Comparison of ENCODE assay signal across 25 cellular contexts in genomic region chr2:69608109-69608508, GRCh38. TPM values are rescaled to one million over a fixed set of nuclear protein-coding genes. Genes with fewer than 3 reads are reported as not detected.
DNase-seq lines count a peak whose midpoint lies in the region; ATAC-seq and TF ChIP-seq lines count a peak whose summit lies in the region.
"Had no signal": no experiment of that assay in that cellular context is flagged by ENCODE, and none has a peak within 500 bp of the region (broad histone marks: within the 10 kb centered on the region; RNA-seq: fewer than 3 reads in every experiment).

No MANE protein-coding gene starts in this region.

- H3K4me1 Mint-ChIP-seq in CD4-positive, alpha-beta T cell (ENCODE audit: low read depth): peaks cover 90% of the 10 kb centered on the region
- peaks cover 70% of the 10 kb centered on the region for H3K4me1 Mint-ChIP-seq in activated naive CD8-positive, alpha-beta T cell treated with anti-CD3 and anti-CD28 coated beads for 36 hours

- peak; percentile 17 to 41 for ATAC-seq in activated CD4-positive, CD25-positive, alpha-beta regulatory T cell treated with anti-CD3 and anti-CD28 coated beads, Interleukin-2, amount 50 U/mL, for 24 hours
- no peak for ATAC-seq in CD4-positive, alpha-beta T cell (ENCODE audit: poor library complexity)
- ATAC-seq in mucosa of descending colon: peak; percentile 42
- ATAC-seq: K562; right lobe of liver; stimulated activated naive CD8-positive, alpha-beta T cell treated with anti-CD3 and anti-CD28 coated beads, Interleukin-15, Interleukin-2, amounts not matched to agents 100 U/mL and 50 U/mL, for 24 hours had no signal

- H3K27ac ChIP-seq in CD4-positive, alpha-beta T cell (ENCODE audit: low read depth, low read length): peak overlapping the region; percentile 29
- H3K27ac ChIP-seq: 22Rv1, right lobe of liver, tibial nerve had no signal

- no peaks in the 10 kb centered on the region for H3K27me3 ChIP-seq in CD4-positive, alpha-beta T cell (ENCODE audit: control insufficient read depth, insufficient read depth, low read length)
- H3K27me3 ChIP-seq: right lobe of liver, tibial nerve had no signal

- intact Hi-C loops in CD4-positive, alpha-beta T cell (cut with DNase I, micrococcal nuclease): loop anchor here in 1 of 2 experiments (5.0 kb wide), 1 partner anchor 166 kb away; no protein-coding TSS in a partner anchor
- intact Hi-C loops in mucosa of descending colon (cut with DNase I, micrococcal nuclease): no loop called here

- peak overlapping the region; percentile 89 for H3K27ac Mint-ChIP-seq in CD4-positive, alpha-beta T cell
- peak overlapping the region; percentile 40 for H3K27ac Mint-ChIP-seq in activated naive CD8-positive, alpha-beta T cell treated with anti-CD3 and anti-CD28 coated beads for 36 hours
- H3K27ac Mint-ChIP-seq: activated naive CD8-positive, alpha-beta T cell treated with anti-CD3 and anti-CD28 coated beads, Interleukin-2, amount 10 ng/mL, durations not matched to agents 7 days and 5 days; activated T-helper 1 cell treated with anti-CD3 and anti-CD28 coated beads, Interleukin-12 subunit alpha, Interleukin-12 subunit beta, Interleukin-2, Interleukin-4 antibody, amounts not matched to agents 30 ng/mL and 10 ng/mL and 1 ng/mL, durations not matched to agents 14 hours and 24 hours and 36 hours; nephron had no signal

- no peaks in the 10 kb centered on the region for H3K9me3 ChIP-seq in CD4-positive, alpha-beta T cell (ENCODE audit: control insufficient read depth, low read length)
- H3K9me3 ChIP-seq in mucosa of descending colon: no peaks in the 10 kb centered on the region
- H3K9me3 ChIP-seq: right lobe of liver had no signal

- no peaks in the 10 kb centered on the region for H3K4me1 ChIP-seq in mucosa of descending colon (ENCODE audit: low read depth)
- H3K4me1 ChIP-seq: right lobe of liver had no signal

- H3K36me3 Mint-ChIP-seq in CD4-positive, alpha-beta T cell (ENCODE audit: low read depth): peaks cover 84% of the 10 kb centered on the region
- H3K36me3 Mint-ChIP-seq in activated naive CD8-positive, alpha-beta T cell treated with anti-CD3 and anti-CD28 coated beads for 36 hours: peaks cover 69% of the 10 kb centered on the region

- POLR2A ChIA-PET in CD4-positive, alpha-beta T cell (lab: Charles Lee): interaction anchor here (1.4 kb wide), 1 partner anchor 31 kb away, joined by 3 read pairs; no protein-coding TSS in a partner anchor

- no peak overlapping the region for H3K4me3 Mint-ChIP-seq in CD4-positive, alpha-beta T cell
- no peak overlapping the region for H3K4me3 Mint-ChIP-seq in activated naive CD8-positive, alpha-beta T cell treated with anti-CD3 and anti-CD28 coated beads for 36 hours
- H3K4me3 Mint-ChIP-seq: activated naive CD8-positive, alpha-beta T cell treated with anti-CD3 and anti-CD28 coated beads, Interleukin-2, amount 10 ng/mL, durations not matched to agents 7 days and 5 days; activated T-helper 1 cell treated with anti-CD3 and anti-CD28 coated beads, Interleukin-12 subunit alpha, Interleukin-12 subunit beta, Interleukin-2, Interleukin-4 antibody, amounts not matched to agents 30 ng/mL and 10 ng/mL and 1 ng/mL, durations not matched to agents 14 hours and 24 hours and 36 hours; nephron had no signal

- no peak for TF ChIP-seq CTCF in CD4-positive, alpha-beta T cell (IDR thresholded peaks at IDR 0.05)
- TF ChIP-seq CTCF in mucosa of descending colon (IDR thresholded peaks at IDR 0.05): no peak

- CTCF ChIA-PET in CD4-positive, alpha-beta T cell (lab: Charles Lee): interaction anchor here (0.6 kb wide), 1 partner anchor 13 kb away, joined by 4 read pairs; no protein-coding TSS in a partner anchor

- H3K4me3 ChIP-seq in mucosa of descending colon: no peak overlapping the region
- H3K4me3 ChIP-seq: K562, right lobe of liver, tibial nerve had no signal

- H3K27me3 Mint-ChIP-seq in CD4-positive, alpha-beta T cell: no peaks in the 10 kb centered on the region
- no peaks in the 10 kb centered on the region for H3K27me3 Mint-ChIP-seq in activated naive CD8-positive, alpha-beta T cell treated with anti-CD3 and anti-CD28 coated beads for 36 hours
- H3K27me3 Mint-ChIP-seq: activated naive CD8-positive, alpha-beta T cell treated with anti-CD3 and anti-CD28 coated beads, Interleukin-2, amount 10 ng/mL, durations not matched to agents 7 days and 5 days had no signal

- peaks cover 8% of the 10 kb centered on the region for H3K9me3 Mint-ChIP-seq in CD4-positive, alpha-beta T cell
- H3K9me3 Mint-ChIP-seq in activated naive CD8-positive, alpha-beta T cell treated with anti-CD3 and anti-CD28 coated beads for 36 hours: peaks cover 30% of the 10 kb centered on the region

- DNase-seq in activated CD4-positive, CD25-positive, alpha-beta regulatory T cell (lab: John Stamatoyannopoulos, UW): no peak
- DNase-seq in CD4-positive, alpha-beta T cell: no peak
- no peak for DNase-seq in activated naive CD8-positive, alpha-beta T cell treated with anti-CD3 and anti-CD28 coated beads for 36 hours
- DNase-seq in mucosa of descending colon (peak in 1 of 3 donors; percentile 35), NCI-H1436 (lab: John Stamatoyannopoulos, UW) (no peak), NCI-H1930 (lab: John Stamatoyannopoulos, UW) (no peak), SKM-1 treated with dmso at 0.1 percent for 144 hours (lab: John Stamatoyannopoulos, UW; ENCODE audit: unreplicated experiment) (no peak)
- DNase-seq: activated naive CD8-positive, alpha-beta T cell treated with anti-CD3 and anti-CD28 coated beads, Interleukin-2, amount 10 ng/mL, durations not matched to agents 7 days and 5 days; effector CD4-positive, alpha-beta T cell; GF-D8; head of caudate nucleus; NCI-H1105 treated with DMSO at 0.1 percent for 48 hours; NCI-H2081; NCI-H446; right lobe of liver; stimulated activated CD4-positive, alpha-beta T cell treated with anti-CD3 and anti-CD28 coated beads, Interleukin-12 subunit alpha, Interleukin-12 subunit beta, amount 100 ng/mL, for 4 hours; stimulated activated CD4-positive, alpha-beta T cell treated with anti-CD3 and anti-CD28 coated beads, Interleukin-4, amount 100 ng/mL, for 4 hours; stimulated activated naive CD8-positive, alpha-beta T cell treated with anti-CD3 and anti-CD28 coated beads, Interleukin-15, Interleukin-2, amounts not matched to agents 100 U/mL and 50 U/mL, for 24 hours; T1000 had no signal

- no peaks in the 10 kb centered on the region for H3K36me3 ChIP-seq in mucosa of descending colon (ENCODE audit: low read depth)
- H3K36me3 ChIP-seq: right lobe of liver had no signal

RNA-seq across cellular contexts. Expression of gene AAK1, which starts 35.4 kb away (rescaled TPM):
- total RNA-seq in CD4-positive, alpha-beta T cell: 100 to 1,000 TPM; 201 to 208 TPM
- 10 to 100 TPM; 78.3 to 85.4 TPM for total RNA-seq in activated naive CD8-positive, alpha-beta T cell treated with anti-CD3 and anti-CD28 coated beads for 36 hours
- 10 to 100 TPM; 62.4 to 68.4 (median 66.2) TPM for total RNA-seq in mucosa of descending colon
